In genomic region chr2:154707994-154708393, GRCh38 we compare ENCODE assay signal across 16 cellular contexts.
A peak's percentile ranks its signal among the peaks of the same experiment; 100 is the strongest.
DNase-seq lines count a peak whose midpoint lies in the region; ATAC-seq and TF ChIP-seq lines count a peak whose summit lies in the region.
"Had no signal": no experiment of that assay in that cellular context is flagged by ENCODE, and none has a peak within 500 bp of the region (broad histone marks: within the 10 kb centered on the region; RNA-seq: fewer than 3 reads in every experiment).

No MANE protein-coding gene starts in this region.

- ATAC-seq in SK-N-SH treated with all-trans-retinoic acid at 6 μM for 48 hours: no peak
- ATAC-seq: HCT116 had no signal

- H3K4me2 ChIP-seq in SU-DHL-6 (ENCODE audit: low read depth, low read length, poor library complexity, severe bottlenecking): no peak overlapping the region

- H3K79me2 ChIP-seq in SU-DHL-6 (ENCODE audit: insufficient read depth, low read length): no peaks in the 10 kb centered on the region

- no peak overlapping the region for H3K27ac ChIP-seq in SU-DHL-6 (ENCODE audit: low read depth, low read length)
- H3K27ac ChIP-seq: GM23248, HL-60 had no signal

- no peaks in the 10 kb centered on the region for H3F3A ChIP-seq in SU-DHL-6 (ENCODE audit: insufficient read depth)

- intact Hi-C loops in posterior cingulate gyrus (cut with DNase I): no loop called here

- H3K36me3 ChIP-seq in SU-DHL-6 (ENCODE audit: low read length) (no peaks in the 10 kb centered on the region), endocrine pancreas (ENCODE audit: control insufficient read depth, insufficient read depth, low read length) (no peaks in the 10 kb centered on the region)

- no peak for TF ChIP-seq CTCF in SU-DHL-6 (IDR thresholded peaks at IDR 0.05; ENCODE audit: insufficient read depth, low read length, poor library complexity, severe bottlenecking)

- DNase-seq in DMS 273 (lab: John Stamatoyannopoulos, UW; ENCODE audit: unreplicated experiment): peak; percentile 57
- peak; percentile 56 for DNase-seq in NCI-H748 (lab: John Stamatoyannopoulos, UW; ENCODE audit: unreplicated experiment)
- DNase-seq in posterior cingulate gyrus: no peak
- no peak for DNase-seq in GM19238 (ENCODE audit: insufficient read length, low spot score)
- DNase-seq in NCI-H187 treated with DMSO at 0.1 percent for 48 hours (lab: John Stamatoyannopoulos, UW): no peak
- DNase-seq: Calu3; CD4-positive, alpha-beta T cell; DMS153; DND-41; GF-D8; GM23248 had no signal

- no peaks in the 10 kb centered on the region for H3K9me3 ChIP-seq in SU-DHL-6 (ENCODE audit: insufficient read depth, low read length)
- no peaks in the 10 kb centered on the region for H3K9me3 ChIP-seq in endocrine pancreas (ENCODE audit: control insufficient read depth, low read length)

- peaks cover 48% of the 10 kb centered on the region for H3K4me1 ChIP-seq in endocrine pancreas (ENCODE audit: control insufficient read depth, insufficient read depth, low read length)

- H3K4me3 ChIP-seq in SU-DHL-6 (ENCODE audit: insufficient read depth, low read length, poor library complexity, severe bottlenecking) (no peak overlapping the region), endocrine pancreas (ENCODE audit: control insufficient read depth, insufficient read depth, low read length) (peak overlapping the region; percentile 36)
- H3K4me3 ChIP-seq: GM23248 had no signal

- H3K9me2 ChIP-seq in SU-DHL-6 (replicated peaks; ENCODE audit: insufficient read depth, low read length): no peaks in the 10 kb centered on the region

- H3K27me3 ChIP-seq in SU-DHL-6 (ENCODE audit: low read length): no peaks in the 10 kb centered on the region
- H3K27me3 ChIP-seq in endocrine pancreas (ENCODE audit: control insufficient read depth, insufficient read depth, low read length): no peaks in the 10 kb centered on the region

- no peak overlapping the region for H3K9ac ChIP-seq in SU-DHL-6 (ENCODE audit: low read length)
- H3K9ac ChIP-seq in endocrine pancreas (ENCODE audit: control insufficient read depth, insufficient read depth, low read length): no peak overlapping the region
- H3K9ac ChIP-seq: GM23248 had no signal

- H2AFZ ChIP-seq in SU-DHL-6 (ENCODE audit: low read depth, low read length, severe bottlenecking): peak overlapping the region; percentile 9
- H2AFZ ChIP-seq: GM23248 had no signal

- H4K20me1 ChIP-seq in SU-DHL-6 (ENCODE audit: low read depth, low read length): no peaks in the 10 kb centered on the region

TF ChIP-seq in SK-N-SH treated with all-trans-retinoic acid at 6 μM for 48 hours, 23 proteins besides CTCF, POLR2A, EP300 and RAD21:
- no peak for TF ChIP-seq GLIS3 (CRISPR knock-in tag; IDR thresholded peaks at IDR 0.05)
- no peak for TF ChIP-seq TCF4 (CRISPR knock-in tag; IDR thresholded peaks at IDR 0.05; ENCODE audit: borderline replicate concordance)
- no peak for TF ChIP-seq TSHZ2 (CRISPR knock-in tag; IDR thresholded peaks at IDR 0.05)
- no peak for TF ChIP-seq ZNF70 (CRISPR knock-in tag; IDR thresholded peaks at IDR 0.05)
- TF ChIP-seq RARB (CRISPR knock-in tag; IDR thresholded peaks at IDR 0.05): no peak
TF ChIP-seq in SK-N-SH treated with all-trans-retinoic acid at 6 μM for 48 hours: peak in this region for 0.

Comparison
In these comparisons a context has a peak if more than half of its experiments do, and no peak if none do; other contexts are left out.
1. DNase-seq: peak in DMS 273 (single experiment) and NCI-H748 (single experiment); none in posterior cingulate gyrus (0 of 10), GM19238 (single experiment) and NCI-H187 treated with DMSO at 0.1 percent for 48 hours (single experiment).